21 cellular contexts compared by ENCODE assay signal in genomic region chr12:93710574-93710926, GRCh38. TPM values are rescaled to one million over a fixed set of nuclear protein-coding genes. Genes with fewer than 3 reads are reported as not detected.
DNase-seq lines count a peak whose midpoint lies in the region; ATAC-seq, FAIRE-seq and TF ChIP-seq lines count a peak whose summit lies in the region.
"Had no signal": no experiment of that assay in that cellular context is flagged by ENCODE, and none has a peak within 500 bp of the region (broad histone marks: within the 10 kb centered on the region; RNA-seq: fewer than 3 reads in every experiment).

No MANE protein-coding gene starts in this region.

- POLR2A ChIA-PET in K562 (lab: Yijun Ruan, JAX) = interaction anchor here (1.1 kb wide), 1 partner anchor 33 kb away, joined by 3 read pairs; the partner anchor contains the start of gene CRADD

- H2AFZ ChIP-seq in K562 (ENCODE audit: low read depth, low read length) = no peak overlapping the region

- WGBS in K562 (ENCODE audit: insufficient coverage, low coverage, missing lambda C conversion rate) = 97% methylated on average over 2 of the region's 2 CpGs
- 97 to 98% methylated on average over 2 of the region's 2 CpGs for WGBS in sigmoid colon, 2 donors

- peak in 2 of 4 experiments; percentile 36 to 38 for DNase-seq in K562 (ENCODE audit: extremely low read depth in 1 of 4, low spot score in 3 of 4)
- no peak for DNase-seq in sigmoid colon
- DNase-seq in uterus = no peak
- DNase-seq in LoVo (ENCODE audit: low spot score) = no peak
- no peak for DNase-seq in activated naive CD4-positive, alpha-beta T cell treated with Interleukin-2 at 50 U/mL for 16 hours
- DNase-seq: AML-193; Caco-2; Calu3; CD4-positive, alpha-beta T cell; CD8-positive, alpha-beta T cell; DMS79 treated with DMSO at 0.1 percent for 48 hours; GF-D8 had no signal

- no peak for ATAC-seq in K562
- no peak for ATAC-seq in HG02885 (IDR thresholded peaks at IDR 0.05; ENCODE audit: poor library complexity, unreplicated experiment)
- ATAC-seq: A549; CD8-positive, alpha-beta T cell had no signal

- H3K9me1 ChIP-seq in K562 (ENCODE audit: control insufficient read depth, insufficient read depth, low read length) = no peaks in the 10 kb centered on the region

- no TSS peak for BruUV-seq in K562 (replicated peaks; lab: Mats Ljungman, UMichigan)

- H3K4me1 ChIP-seq in K562 (replicated peaks in 1 of 2; ENCODE audit: control insufficient read depth in 2 of 2, insufficient read depth in 2 of 2, low read length in 2 of 2) (peaks cover 3 to 49% of the 10 kb centered on the region in 2 experiments; a peak in 4 of 5 replicates), sigmoid colon (peaks cover 0 to 63% (median 39%) of the 10 kb centered on the region in 4 donors), uterus (peaks cover 4 to 13% of the 10 kb centered on the region in 2 donors)
- H3K4me1 ChIP-seq: BLaER1 treated with 17β-estradiol and CSF1 and Interleukin-3, amounts not matched to agents 10 nM and 100 nM had no signal

- no peak for FAIRE-seq in K562 (lab: Jason Lieb, UNC)
- FAIRE-seq: A549, D721Med, G401.6, GM12891, GM19239 had no signal

- TF ChIP-seq CTCF in K562 (IDR thresholded peaks at IDR 0.05 in 2 of 3, conservative IDR thresholded peaks at IDR 0.05 in 1 of 3; ENCODE audit: insufficient read depth in 2 of 3, low read depth in 1 of 3, low read length in 3 of 3) (no peak), sigmoid colon (IDR thresholded peaks at IDR 0.05) (no peak), uterus (IDR thresholded peaks at IDR 0.05) (no peak)

- no peak overlapping the region for H3K9ac ChIP-seq in K562 (ENCODE audit: insufficient read depth in 1 of 2, low read depth in 2 of 2, low read length in 2 of 2)
- H3K9ac ChIP-seq: BLaER1 treated with 17β-estradiol and CSF1 and Interleukin-3, amounts not matched to agents 10 nM and 100 nM had no signal

- H3K4me2 ChIP-seq in K562 (ENCODE audit: insufficient read depth, low read length) = no peak overlapping the region
- H3K4me2 ChIP-seq: A549; BLaER1 treated with 17β-estradiol and CSF1 and Interleukin-3, amounts not matched to agents 10 nM and 100 nM had no signal

- in situ Hi-C loops in K562 (cut with MboI) = no loop called here

- intact Hi-C loops in K562 (cut with micrococcal nuclease) (no loop called here), sigmoid colon (cut with DNase I) (no loop called here), uterus (cut with DNase I; ENCODE audit: low total_unique reads) (no loop called here)

- TF ChIP-seq EP300 in K562 (IDR thresholded peaks at IDR 0.05; ENCODE audit: low read length) (no peak), sigmoid colon (IDR thresholded peaks at IDR 0.05) (no peak)

- no peak overlapping the region for H3K27ac ChIP-seq in K562 (ENCODE audit: extremely low read depth, low read depth, low read length)
- H3K27ac ChIP-seq in sigmoid colon = peak overlapping the region in 3 of 4 donors; percentile 77 to 82 (median 80)
- peak overlapping the region; percentile 92 to 94 for H3K27ac ChIP-seq in uterus
- H3K27ac ChIP-seq: 22Rv1; A549; BLaER1 treated with 17β-estradiol and CSF1 and Interleukin-3, amounts not matched to agents 10 nM and 100 nM; C4-2B had no signal

- H3K4me3 ChIP-seq in K562 (no peak overlapping the region), sigmoid colon (no peak overlapping the region), uterus (no peak overlapping the region)
- H3K4me3 ChIP-seq: A549; BLaER1 treated with 17β-estradiol and CSF1 and Interleukin-3, amounts not matched to agents 10 nM and 100 nM had no signal

- no peak for TF ChIP-seq RAD21 in K562 (CRISPR knock-in tag; conservative IDR thresholded peaks at IDR 0.05 in 1 of 2, IDR thresholded peaks at IDR 0.05 in 1 of 2)

- peaks cover 40% of the 10 kb centered on the region for H3K79me2 ChIP-seq in K562 (ENCODE audit: control insufficient read depth, insufficient read depth, low read length)

- no peaks in the 10 kb centered on the region for H3K9me3 ChIP-seq in K562 (replicated peaks; ENCODE audit: control insufficient read depth, insufficient read depth, low read depth, low read length)
- H3K9me3 ChIP-seq in sigmoid colon = peaks cover 0 to 2% (median 0%) of the 10 kb centered on the region in 4 donors
- peaks cover 0 to 5% of the 10 kb centered on the region in 2 donors for H3K9me3 ChIP-seq in uterus

- H4K20me1 ChIP-seq in K562 (replicated peaks; ENCODE audit: control insufficient read depth, insufficient read depth, low read length) = no peaks in the 10 kb centered on the region
- H4K20me1 ChIP-seq: BLaER1 treated with 17β-estradiol and CSF1 and Interleukin-3, amounts not matched to agents 10 nM and 100 nM had no signal

- H3K27me3 ChIP-seq in K562 (ENCODE audit: control insufficient read depth in 2 of 2, insufficient read depth in 2 of 2, low read length in 2 of 2) = no peaks in the 10 kb centered on the region
- no peaks in the 10 kb centered on the region for H3K27me3 ChIP-seq in sigmoid colon
- H3K27me3 ChIP-seq in uterus = no peaks in the 10 kb centered on the region
- H3K27me3 ChIP-seq: BLaER1 treated with 17β-estradiol and CSF1 and Interleukin-3, amounts not matched to agents 10 nM and 100 nM had no signal

- CTCF ChIA-PET in K562 (lab: Yijun Ruan, JAX; ENCODE audit: low intra/inter-chr PET ratio) = no interaction called here

- H3K36me3 ChIP-seq in K562 (ENCODE audit: control insufficient read depth, insufficient read depth, low read length) (no peaks in the 10 kb centered on the region), sigmoid colon (peaks cover 0 to 5% (median 2%) of the 10 kb centered on the region in 4 donors), uterus (no peaks in the 10 kb centered on the region)

- TF ChIP-seq POLR2A in K562 (conservative IDR thresholded peaks at IDR 0.05) (no peak), sigmoid colon (IDR thresholded peaks at IDR 0.05) (no peak), uterus (IDR thresholded peaks at IDR 0.05) (no peak)

TF ChIP-seq in K562, 482 proteins besides CTCF, POLR2A, EP300 and RAD21:
- TF ChIP-seq FOXM1 (IDR thresholded peaks at IDR 0.05; ENCODE audit: low read depth) = no peak
- TF ChIP-seq FOXM1 (CRISPR knock-in tag; IDR thresholded peaks at IDR 0.05; ENCODE audit: low read depth) = no peak
- peak; percentile 63 for TF ChIP-seq USF2 (CRISPR knock-in tag; IDR thresholded peaks at IDR 0.05)
- peak; percentile 42; the same call in 1 of the 2 replicates for TF ChIP-seq RAD51 (IDR thresholded peaks at IDR 0.05; ENCODE audit: borderline replicate concordance, low read depth)
- no peak for TF ChIP-seq RBM39 (optimal IDR thresholded peaks at IDR 0.05; ENCODE audit: low read depth, low read length)
- peak; percentile 80 for TF ChIP-seq USF1 (CRISPR knock-in tag; IDR thresholded peaks at IDR 0.05)
- TF ChIP-seq HNRNPL (IDR thresholded peaks at IDR 0.05; ENCODE audit: low read depth, low read length) = no peak

RNA-seq across cellular contexts. Expression of gene CRADD, which starts 33.4 kb away (rescaled TPM):
- total RNA-seq in K562 (2011; cell fraction: chromatin; rRNA removed; ENCODE audit: low replicate concordance) = 40.5 and 42.6 TPM in 2 replicates
- 19.3 and 19.5 TPM in 2 replicates for total RNA-seq in K562 (2011; cell fraction: nucleolus; rRNA removed)
- total RNA-seq in K562 (2011; cell fraction: nucleoplasm; rRNA removed) = 30.1 and 58.6 TPM in 2 replicates
- total RNA-seq in K562 (2014; rRNA removed) (34.0 and 41.1 TPM in 2 replicates), K562 (2014; rRNA removed; fragmentation: Illumina TruSeq; extraction: Trizol) (25.9 and 36.2 TPM in 2 replicates), K562 (2015; rRNA removed; fragmentation: Illumina TruSeq; extraction: Trizol) (25.2 and 26.4 TPM in 2 replicates), K562 (2021) (29.5 and 31.4 TPM in 2 replicates), sigmoid colon (10 to 100 TPM; 43.7 to 98.9 (median 61.0) TPM), uterus (100 to 1,000 TPM in 1 of 4 donors, 10 to 100 TPM in 3; 26.4 to 105 (median 49.2) TPM)
- polyA plus RNA-seq in K562 (2011; rRNA removed) (25.9 and 26.6 TPM in 2 replicates), K562 (2014; fragmentation: Illumina TruSeq; extraction: Trizol) (24.1 and 32.1 TPM in 2 replicates), K562 (2014; fragmentation: Nextera tagmentation; extraction: Ambion mirVana) (10 to 100 TPM; 20.5 to 24.9 TPM), K562 (2014; rRNA removed) (38.2 and 38.6 TPM in 2 replicates), sigmoid colon (10 to 100 TPM; 14.1 to 39.1 (median 27.0) TPM)
- polyA plus RNA-seq in K562 (2011; cell fraction: cytosol; rRNA removed) = 34.4 and 35.1 TPM in 2 replicates
- polyA plus RNA-seq in K562 (2011; cell fraction: nucleus; rRNA removed) = 9.0 and 12.8 TPM in 2 replicates
- polyA plus RNA-seq in K562 (2012) = 29.0 and 43.4 TPM in 2 replicates
- polyA minus RNA-seq in K562 (2011; rRNA and poly(A)+ RNA removed) = 15.8 and 23.3 TPM in 2 replicates
- 5.2 and 10.3 TPM in 2 replicates for polyA minus RNA-seq in K562 (2011; cell fraction: cytosol; rRNA and poly(A)+ RNA removed)
- 12.8 and 14.1 TPM in 2 replicates for polyA minus RNA-seq in K562 (2011; cell fraction: nucleus; rRNA and poly(A)+ RNA removed)
